In genomic region chr3:140499114-140499757, GRCh38 we compare ENCODE assay signal across 10 cellular contexts.
DNase-seq lines count a peak whose midpoint lies in the region; ATAC-seq, FAIRE-seq and TF ChIP-seq lines count a peak whose summit lies in the region.
"Had no signal": no experiment of that assay in that cellular context is flagged by ENCODE, and none has a peak within 500 bp of the region (broad histone marks: within the 10 kb centered on the region; RNA-seq: fewer than 3 reads in every experiment).

No MANE protein-coding gene starts in this region.

- H3K27me3 Mint-ChIP-seq in astrocyte (ENCODE audit: low read depth, unreplicated experiment): no peaks in the 10 kb centered on the region

- TF ChIP-seq POLR2A in NB4 (IDR thresholded peaks at IDR 0.05; ENCODE audit: extremely low read depth, insufficient read length): no peak

- no peak overlapping the region for H2AFZ ChIP-seq in astrocyte (ENCODE audit: low read depth, low read length)

- H4K20me1 ChIP-seq in astrocyte (ENCODE audit: insufficient read depth, low read length): no peaks in the 10 kb centered on the region

- TF ChIP-seq CTCF in D721Med (IDR thresholded peaks at IDR 0.05; ENCODE audit: insufficient read depth, missing control alignments) (peak; percentile 63), NB4 (IDR thresholded peaks at IDR 0.05; ENCODE audit: low read depth, low read length) (peak; percentile 2), astrocyte (IDR thresholded peaks at IDR 0.05; ENCODE audit: insufficient read depth, low read depth, low read length) (peak; percentile 26), GM10266 (IDR thresholded peaks at IDR 0.05; ENCODE audit: control insufficient read depth, insufficient read depth, low read depth, missing control alignments) (no peak)

- no peak overlapping the region for H3K4me3 Mint-ChIP-seq in astrocyte (ENCODE audit: unreplicated experiment)

- no peaks in the 10 kb centered on the region for H3K4me1 ChIP-seq in astrocyte (ENCODE audit: insufficient read depth, low read length)

- FAIRE-seq in D721Med (lab: Jason Lieb, UNC) (no peak), astrocyte (lab: Jason Lieb, UNC) (no peak)
- FAIRE-seq: colon had no signal

- no peak overlapping the region for H3K27ac ChIP-seq in astrocyte (ENCODE audit: low read depth, low read length)

- no peak for ATAC-seq in GM19395 (IDR thresholded peaks at IDR 0.05; ENCODE audit: unreplicated experiment)

- no peaks in the 10 kb centered on the region for H3K9me3 ChIP-seq in astrocyte (ENCODE audit: insufficient read depth, low read depth, low read length)

- H3K27me3 ChIP-seq in astrocyte (ENCODE audit: insufficient read depth, low read length): no peaks in the 10 kb centered on the region

- no peak overlapping the region for H3K4me2 ChIP-seq in astrocyte (ENCODE audit: low read length)

- H3K27ac Mint-ChIP-seq in astrocyte (ENCODE audit: unreplicated experiment): peak overlapping the region; percentile 31

- no peak for DNase-seq in D721Med (ENCODE audit: insufficient read length, low spot score)
- DNase-seq in NB4 (ENCODE audit: low read depth): peak; percentile 15
- DNase-seq in astrocyte (ENCODE audit: low read depth): no peak
- peak; percentile 71 for DNase-seq in left kidney (ENCODE audit: low read depth, low spot score)
- DNase-seq in activated T-cell treated with anti-CD3 and anti-CD28 coated beads for 4 hours: no peak
- no peak for DNase-seq in GDM1 (lab: John Stamatoyannopoulos, UW)
- DNase-seq in GM10266 (ENCODE audit: extremely low spot score): no peak
- DNase-seq: T-helper 1 cell had no signal

- no peak overlapping the region for H3K9ac ChIP-seq in astrocyte (ENCODE audit: low read length)

- H3K9me3 Mint-ChIP-seq in astrocyte (ENCODE audit: unreplicated experiment): peaks cover 3% of the 10 kb centered on the region

- H3K4me3 ChIP-seq in NB4 (ENCODE audit: low read depth, low read length) (no peak overlapping the region), astrocyte (ENCODE audit: insufficient read depth, low read depth, low read length) (no peak overlapping the region)

- H3K36me3 ChIP-seq in astrocyte (ENCODE audit: insufficient read depth, low read length): no peaks in the 10 kb centered on the region

- H3K4me1 Mint-ChIP-seq in astrocyte (ENCODE audit: low read depth, unreplicated experiment): peaks cover 27% of the 10 kb centered on the region

- H3K79me2 ChIP-seq in astrocyte (ENCODE audit: insufficient read depth, low read length): no peaks in the 10 kb centered on the region

- H3K36me3 Mint-ChIP-seq in astrocyte (ENCODE audit: low read depth, unreplicated experiment): peaks cover 6% of the 10 kb centered on the region

Comparison
In these comparisons a context has a peak if more than half of its experiments do, and no peak if none do; other contexts are left out.
1. DNase-seq: peak in NB4 (single experiment) and left kidney (single experiment); none in D721Med (single experiment), astrocyte (single experiment), activated T-cell treated with anti-CD3 and anti-CD28 coated beads for 4 hours (single experiment), GDM1 (single experiment) and GM10266 (single experiment).